Comparison of ENCODE assay signal across 34 cellular contexts in genomic region chr16:58848662-58849002, GRCh38.
"Had no signal": no experiment of that assay in that cellular context is flagged by ENCODE, and none has a peak within 500 bp of the region (broad histone marks: within the 10 kb centered on the region; RNA-seq: fewer than 3 reads in every experiment).

No MANE protein-coding gene starts in this region.

- DNase-seq: activated CD4-positive, alpha-beta T cell treated with anti-CD3 and anti-CD28 coated beads for 36 hours; activated CD4-positive, alpha-beta T cell treated with anti-CD3 and anti-CD28 coated beads, Interleukin-2, amount 10 ng/mL, durations not matched to agents 7 days and 5 days; activated CD4-positive, alpha-beta T cell treated with anti-CD3 and anti-CD28 coated beads, Interleukin-2, amount 50 U/mL, for 48 hours; activated CD8-positive, alpha-beta T cell treated with anti-CD3 and anti-CD28 coated beads, Interleukin-2, amount 10 ng/mL, durations not matched to agents 7 days and 5 days; activated gamma-delta T cell treated with Interleukin-2 at 50 U/mL for 16 hours; activated naive CD4-positive, alpha-beta T cell treated with anti-CD3 and anti-CD28 coated beads for 36 hours; activated T-cell treated with anti-CD3 and anti-CD28 coated beads, Interleukin-2, amount 50 U/mL, for 24 hours; adrenal gland; caudate nucleus; cerebellar nuclear complex; Kasumi-1; MG63; NCI-H1048; NCI-H1105 treated with DMSO at 0.1 percent for 48 hours; NCI-H1436 treated with DMSO at 0.1 percent for 48 hours; NCI-H1694 treated with DMSO at 0.1 percent for 48 hours; NCI-H2029; NCI-H2171; NCI-H510A; NCI-H526; NCI-H748 treated with DMSO at 0.1 percent for 48 hours; NK-92 treated with Interleukin-12 subunit alpha and Interleukin-12 subunit beta, amount 100 ng/mL, for 24 hours; PC-3; Peyer's patch; RPMI8226; SHP77 treated with DMSO at 0.1 percent for 48 hours; SK-N-SH had no signal

- H3K4me3 ChIP-seq: adrenal gland, MG63, Peyer's patch, SJSA1 had no signal

- H3K9me3 ChIP-seq: adrenal gland, MG63, Peyer's patch, SJSA1, SK-N-SH had no signal

- H3K27ac ChIP-seq: adrenal gland, Peyer's patch, SJSA1 had no signal

- H3K27ac Mint-ChIP-seq: activated CD4-positive, alpha-beta T cell treated with anti-CD3 and anti-CD28 coated beads for 36 hours; activated CD4-positive, alpha-beta T cell treated with anti-CD3 and anti-CD28 coated beads, Interleukin-2, amount 10 ng/mL, durations not matched to agents 7 days and 5 days; activated CD8-positive, alpha-beta T cell treated with anti-CD3 and anti-CD28 coated beads, Interleukin-2, amount 10 ng/mL, durations not matched to agents 7 days and 5 days; activated naive CD4-positive, alpha-beta T cell treated with anti-CD3 and anti-CD28 coated beads for 36 hours; activated naive CD4-positive, alpha-beta T cell treated with anti-CD3 and anti-CD28 coated beads, Interleukin-2, amount 50 U/mL, for 72 hours; activated T-cell treated with anti-CD3 and anti-CD28 coated beads, Interleukin-2, amount 50 U/mL, for 24 hours; brain; T-helper 1 cell treated with Interleukin-12 subunit alpha and Interleukin-12 subunit beta and Interleukin-4 antibody, amounts not matched to agents 30 μg/mL and 1 μg/mL, for 36 hours; T-helper 2 cell treated with Interferon-gamma antibody and Interleukin-4, amounts not matched to agents 5 μg/mL and 100 μg/mL, for 36 hours; WTC11 had no signal

- ATAC-seq: activated CD4-positive, alpha-beta T cell treated with anti-CD3 and anti-CD28 coated beads for 36 hours; activated CD4-positive, CD25-positive, alpha-beta regulatory T cell treated with anti-CD3 and anti-CD28 coated beads, Interleukin-2, amount 50 U/mL, for 24 hours; activated CD8-positive, alpha-beta T cell treated with anti-CD3 and anti-CD28 coated beads, Interleukin-2, amount 10 ng/mL, durations not matched to agents 7 days and 5 days; activated naive CD4-positive, alpha-beta T cell treated with anti-CD3 and anti-CD28 coated beads, Interleukin-2, amount 50 U/mL, for 72 hours; PC-3 had no signal

- H3K4me1 Mint-ChIP-seq: activated CD4-positive, alpha-beta T cell treated with anti-CD3 and anti-CD28 coated beads for 36 hours; activated CD4-positive, alpha-beta T cell treated with anti-CD3 and anti-CD28 coated beads, Interleukin-2, amount 10 ng/mL, durations not matched to agents 7 days and 5 days had no signal

- H3K36me3 ChIP-seq: adrenal gland, MG63, Peyer's patch, SJSA1 had no signal

- H3K27me3 Mint-ChIP-seq: activated T-cell treated with anti-CD3 and anti-CD28 coated beads, Interleukin-2, amount 50 U/mL, for 24 hours had no signal

- H3K27me3 ChIP-seq: adrenal gland, MG63, Peyer's patch, SJSA1 had no signal

- H3K4me3 Mint-ChIP-seq: activated CD4-positive, alpha-beta T cell treated with anti-CD3 and anti-CD28 coated beads for 36 hours; activated CD4-positive, alpha-beta T cell treated with anti-CD3 and anti-CD28 coated beads, Interleukin-2, amount 10 ng/mL, durations not matched to agents 7 days and 5 days; activated CD8-positive, alpha-beta T cell treated with anti-CD3 and anti-CD28 coated beads, Interleukin-2, amount 10 ng/mL, durations not matched to agents 7 days and 5 days; activated naive CD4-positive, alpha-beta T cell treated with anti-CD3 and anti-CD28 coated beads for 36 hours; activated T-cell treated with anti-CD3 and anti-CD28 coated beads, Interleukin-2, amount 50 U/mL, for 24 hours; brain; T-helper 1 cell treated with Interleukin-12 subunit alpha and Interleukin-12 subunit beta and Interleukin-4 antibody, amounts not matched to agents 30 μg/mL and 1 μg/mL, for 36 hours; T-helper 2 cell treated with Interferon-gamma antibody and Interleukin-4, amounts not matched to agents 5 μg/mL and 100 μg/mL, for 36 hours; WTC11 had no signal

- H3K9ac ChIP-seq: SK-N-SH had no signal

- H3K36me3 Mint-ChIP-seq: activated naive CD4-positive, alpha-beta T cell treated with anti-CD3 and anti-CD28 coated beads, Interleukin-2, amount 50 U/mL, for 72 hours; brain had no signal

- H3K4me1 ChIP-seq: adrenal gland, Peyer's patch, SJSA1 had no signal

- H3K9me3 Mint-ChIP-seq: activated CD4-positive, alpha-beta T cell treated with anti-CD3 and anti-CD28 coated beads, Interleukin-2, amount 10 ng/mL, durations not matched to agents 7 days and 5 days; activated naive CD4-positive, alpha-beta T cell treated with anti-CD3 and anti-CD28 coated beads for 36 hours; activated naive CD4-positive, alpha-beta T cell treated with anti-CD3 and anti-CD28 coated beads, Interleukin-2, amount 50 U/mL, for 72 hours; T-helper 1 cell treated with Interleukin-12 subunit alpha and Interleukin-12 subunit beta and Interleukin-4 antibody, amounts not matched to agents 30 μg/mL and 1 μg/mL, for 36 hours; T-helper 2 cell treated with Interferon-gamma antibody and Interleukin-4, amounts not matched to agents 5 μg/mL and 100 μg/mL, for 36 hours had no signal
